8 cellular contexts compared by ENCODE assay signal in genomic region chr1:184222561-184223157, GRCh38.
DNase-seq lines count a peak whose midpoint lies in the region; ATAC-seq, FAIRE-seq and TF ChIP-seq lines count a peak whose summit lies in the region.
"Had no signal": no experiment of that assay in that cellular context is flagged by ENCODE, and none has a peak within 500 bp of the region (broad histone marks: within the 10 kb centered on the region; RNA-seq: fewer than 3 reads in every experiment).

No MANE protein-coding gene starts in this region.

- no peaks in the 10 kb centered on the region for H4K20me1 ChIP-seq in keratinocyte (ENCODE audit: control insufficient read depth, extremely low read depth, insufficient read depth, low read length)

- peak; percentile 70 for FAIRE-seq in G401.6 (lab: Jason Lieb, UNC)
- peak; percentile 36 for FAIRE-seq in keratinocyte (lab: Jason Lieb, UNC)
- FAIRE-seq: colon had no signal

- no peaks in the 10 kb centered on the region for H3K4me1 ChIP-seq in keratinocyte (ENCODE audit: control insufficient read depth, extremely low read depth, insufficient read depth, low read length)

- no peak overlapping the region for H3K27ac Mint-ChIP-seq in T-cell

- no peaks in the 10 kb centered on the region for H3K9me3 ChIP-seq in keratinocyte (ENCODE audit: control insufficient read depth, low read depth, low read length)

- H3K27me3 Mint-ChIP-seq in T-cell, result peaks cover 3 to 9% of the 10 kb centered on the region in 2 donors

- peaks cover 5% of the 10 kb centered on the region for H3K27me3 ChIP-seq in keratinocyte (ENCODE audit: control insufficient read depth, extremely low read depth, insufficient read depth, low read length)

- CTCF ChIA-PET in T-cell (lab: Charles Lee), result interaction anchor here (0.6 to 1.4 kb wide), 3 partner anchors 159 to 1805 kb away, joined by 3 to 4 read pairs (median 4); no protein-coding TSS in a partner anchor

- no peaks in the 10 kb centered on the region for H3K9me1 ChIP-seq in keratinocyte (ENCODE audit: control insufficient read depth, extremely low read depth, insufficient read depth, low read length)

- peaks cover 0 to 2% (median 0%) of the 10 kb centered on the region in 3 donors for H3K4me1 Mint-ChIP-seq in T-cell

- ATAC-seq in T-cell (replicated peaks in 1 of 4) (peak in 2 of 4 experiments; percentile 27 to 49), GM19463 (IDR thresholded peaks at IDR 0.05; ENCODE audit: unreplicated experiment) (no peak)

- no peaks in the 10 kb centered on the region for H3K79me2 ChIP-seq in keratinocyte (ENCODE audit: control insufficient read depth, insufficient read depth, low read length)

- H2AFZ ChIP-seq in keratinocyte (ENCODE audit: control insufficient read depth, low read length), result no peak overlapping the region

- no peaks in the 10 kb centered on the region for H3K36me3 ChIP-seq in keratinocyte (ENCODE audit: control insufficient read depth in 2 of 2, extremely low read depth in 1 of 2, insufficient read depth in 2 of 2, low read length in 2 of 2)

- dilution Hi-C loops in keratinocyte (cut with MboI; ENCODE audit: extremely low pct_ligation_motif_present, low sequenced_read_pairs), result no loop called here

- H3K4me3 ChIP-seq in keratinocyte (ENCODE audit: control insufficient read depth in 2 of 3, extremely low read depth in 1 of 3, insufficient read depth in 2 of 3, low read depth in 1 of 3, low read length in 3 of 3), result no peak overlapping the region

- H3K4me2 ChIP-seq in keratinocyte (ENCODE audit: control insufficient read depth, extremely low read depth, insufficient read depth, low read depth, low read length), result peak overlapping the region; percentile 31

- H3K27ac ChIP-seq in keratinocyte (ENCODE audit: control insufficient read depth, insufficient read depth, low read length), result no peak overlapping the region

- peak; percentile 81 to 90 (median 88) for TF ChIP-seq CTCF in keratinocyte (optimal IDR thresholded peaks at IDR 0.05 in 1 of 3, IDR thresholded peaks at IDR 0.05 in 1 of 3, conservative IDR thresholded peaks at IDR 0.05 in 1 of 3; ENCODE audit: extremely low read depth in 1 of 3, insufficient read depth in 2 of 3, low read length in 3 of 3)

- POLR2A ChIA-PET in T-cell (lab: Charles Lee), result no interaction called here

- no peak overlapping the region for H3K4me3 Mint-ChIP-seq in T-cell

- peak; percentile 51 to 69 for DNase-seq in Kasumi-1 (lab: John Stamatoyannopoulos, UW)
- peak in 22 of 34 experiments; percentile 1 to 38 (median 12) for DNase-seq in T-cell
- peak; percentile 62 to 76 for DNase-seq in T47D (ENCODE audit: low read depth in 1 of 2, low spot score in 1 of 2)
- no peak for DNase-seq in keratinocyte (ENCODE audit: low read depth, low spot score)
- DNase-seq in stimulated activated CD4-positive, alpha-beta T cell treated with anti-CD3 and anti-CD28 coated beads, Interleukin-1b, Interleukin-23, amount 100 ng/mL, for 24 hours (ENCODE audit: low read depth in 4 of 4, low spot score in 1 of 4), result peak in 3 of 4 experiments; percentile 5 to 15 (median 15)

- H3K9ac ChIP-seq in keratinocyte (ENCODE audit: control insufficient read depth, extremely low read depth, insufficient read depth, low read length), result no peak overlapping the region

- in situ Hi-C loops in T47D (cut with HindIII; ENCODE audit: low pct_unique_long_range_greater_than_20kb, low sequenced_read_pairs), result no loop called here

- no peaks in the 10 kb centered on the region for H3K9me3 Mint-ChIP-seq in T-cell

- no peaks in the 10 kb centered on the region for H3K36me3 Mint-ChIP-seq in T-cell
